In the genomic region with DNA sequence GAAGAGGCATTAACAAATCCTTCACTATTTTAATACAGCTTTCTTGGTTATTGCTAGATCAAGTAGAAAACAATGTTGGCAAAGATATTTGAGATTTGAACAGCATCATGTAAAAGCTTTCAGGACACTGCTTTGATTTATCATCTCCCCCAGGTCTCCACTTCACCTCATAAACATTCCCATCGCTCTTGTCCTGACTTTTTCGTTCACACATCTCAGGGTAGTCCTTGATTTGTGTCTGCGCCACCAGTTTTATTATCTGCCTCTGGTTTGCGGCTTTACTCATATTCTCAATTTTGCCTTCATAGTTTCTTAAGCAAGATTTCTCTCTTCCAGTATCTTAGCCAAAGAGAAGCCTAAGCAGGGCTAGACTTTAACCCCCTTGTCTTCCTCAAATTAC, we compare ENCODE assay signal across 32 cellular contexts.
"Had no signal": no experiment of that assay in that cellular context is flagged by ENCODE, and none has a peak within 500 bp of the region (broad histone marks: within the 10 kb centered on the region; RNA-seq: fewer than 3 reads in every experiment).

No MANE protein-coding gene starts in this region.

- H3K4me3 Mint-ChIP-seq: activated CD4-positive, alpha-beta memory T cell treated with anti-CD3 and anti-CD28 coated beads for 36 hours; activated CD4-positive, alpha-beta T cell treated with anti-CD3 and anti-CD28 coated beads for 36 hours; activated CD4-positive, alpha-beta T cell treated with anti-CD3 and anti-CD28 coated beads, Interleukin-2, amount 10 ng/mL, durations not matched to agents 24 days and 14 days; activated CD8-positive, alpha-beta memory T cell treated with anti-CD3 and anti-CD28 coated beads, Interleukin-2, amount 10 ng/mL, durations not matched to agents 7 days and 5 days; activated CD8-positive, alpha-beta T cell treated with anti-CD3 and anti-CD28 coated beads, Interleukin-2, amount 10 ng/mL, durations not matched to agents 7 days and 5 days; activated naive CD4-positive, alpha-beta T cell treated with anti-CD3 and anti-CD28 coated beads for 36 hours; activated naive CD4-positive, alpha-beta T cell treated with anti-CD3 and anti-CD28 coated beads, Interleukin-2, amount 50 U/mL, for 24 hours; activated naive CD8-positive, alpha-beta T cell treated with anti-CD3 and anti-CD28 coated beads, Interleukin-2, amount 10 ng/mL, durations not matched to agents 7 days and 5 days; activated T-helper 1 cell treated with anti-CD3 and anti-CD28 coated beads, Interleukin-12 subunit alpha, Interleukin-12 subunit beta, Interleukin-2, Interleukin-4 antibody, amounts not matched to agents 30 ng/mL and 10 ng/mL and 1 ng/mL, durations not matched to agents 14 hours and 24 hours and 36 hours; effector memory CD8-positive, alpha-beta T cell; T-helper 17 cell; T-helper 2 cell treated with Interferon-gamma antibody and Interleukin-4, amounts not matched to agents 5 μg/mL and 100 μg/mL, for 36 hours had no signal

- DNase-seq: activated CD4-positive, alpha-beta memory T cell treated with anti-CD3 and anti-CD28 coated beads for 36 hours; activated CD4-positive, alpha-beta T cell treated with anti-CD3 and anti-CD28 coated beads for 36 hours; activated CD4-positive, alpha-beta T cell treated with anti-CD3 and anti-CD28 coated beads, Interleukin-2, amount 10 ng/mL, durations not matched to agents 24 days and 14 days; activated CD4-positive, CD25-positive, alpha-beta regulatory T cell; activated CD4-positive, CD25-positive, alpha-beta regulatory T cell treated with anti-CD3 and anti-CD28 coated beads, Interleukin-2, amount 50 U/mL, for 72 hours; activated CD8-positive, alpha-beta memory T cell treated with anti-CD3 and anti-CD28 coated beads, Interleukin-2, amount 10 ng/mL, durations not matched to agents 7 days and 5 days; activated CD8-positive, alpha-beta memory T cell treated with anti-CD3 and anti-CD28 coated beads, Interleukin-2, amount 50 U/mL, for 4 hours; activated CD8-positive, alpha-beta T cell treated with anti-CD3 and anti-CD28 coated beads, Interleukin-2, amount 10 ng/mL, durations not matched to agents 7 days and 5 days; activated effector memory CD4-positive, alpha-beta T cell treated with anti-CD3 and anti-CD28 coated beads, Interleukin-2, amount 50 U/mL, for 16 hours; activated naive CD4-positive, alpha-beta T cell treated with anti-CD3 and anti-CD28 coated beads for 36 hours; activated naive CD8-positive, alpha-beta T cell treated with anti-CD3 and anti-CD28 coated beads, Interleukin-2, amount 10 ng/mL, durations not matched to agents 7 days and 5 days; activated T-cell treated with anti-CD3 and anti-CD28 coated beads, Interleukin-2, amount 50 U/mL, for 1 hour; activated T-cell treated with anti-CD3 and anti-CD28 coated beads, Interleukin-2, amount 50 U/mL, for 48 hours; amniotic stem cell; anterior cingulate cortex; body of pancreas; caudate nucleus; cortex of kidney; dermis blood vessel endothelial cell; effector CD4-positive, alpha-beta T cell; effector memory CD8-positive, alpha-beta T cell; esophagus squamous epithelium; foreskin melanocyte; heart right ventricle; T-helper 1 cell; T-helper 17 cell had no signal

- H3K27ac ChIP-seq: body of pancreas, epithelial cell of prostate, esophagus squamous epithelium, gastroesophageal sphincter, heart right ventricle had no signal

- H3K27me3 ChIP-seq: body of pancreas, gastroesophageal sphincter, heart right ventricle had no signal

- H3K4me3 ChIP-seq: body of pancreas, esophagus squamous epithelium, gastroesophageal sphincter, heart right ventricle had no signal

- ATAC-seq: activated CD4-positive, alpha-beta T cell treated with anti-CD3 and anti-CD28 coated beads for 36 hours; activated CD8-positive, alpha-beta memory T cell treated with anti-CD3 and anti-CD28 coated beads, Interleukin-2, amount 10 ng/mL, durations not matched to agents 7 days and 5 days; activated CD8-positive, alpha-beta T cell treated with anti-CD3 and anti-CD28 coated beads, Interleukin-2, amount 10 ng/mL, durations not matched to agents 7 days and 5 days; body of pancreas; effector memory CD8-positive, alpha-beta T cell; gastroesophageal sphincter; heart right ventricle; T-helper 17 cell had no signal

- H3K36me3 ChIP-seq: esophagus squamous epithelium, gastroesophageal sphincter, heart right ventricle had no signal

- H3K4me1 ChIP-seq: gastroesophageal sphincter had no signal

- H3K27ac Mint-ChIP-seq: activated CD4-positive, alpha-beta memory T cell treated with anti-CD3 and anti-CD28 coated beads for 36 hours; activated CD4-positive, alpha-beta T cell treated with anti-CD3 and anti-CD28 coated beads for 36 hours; activated CD4-positive, alpha-beta T cell treated with anti-CD3 and anti-CD28 coated beads, Interleukin-2, amount 10 ng/mL, durations not matched to agents 24 days and 14 days; activated CD8-positive, alpha-beta memory T cell treated with anti-CD3 and anti-CD28 coated beads, Interleukin-2, amount 10 ng/mL, durations not matched to agents 7 days and 5 days; activated CD8-positive, alpha-beta T cell treated with anti-CD3 and anti-CD28 coated beads, Interleukin-2, amount 10 ng/mL, durations not matched to agents 7 days and 5 days; activated naive CD4-positive, alpha-beta T cell treated with anti-CD3 and anti-CD28 coated beads for 36 hours; activated naive CD4-positive, alpha-beta T cell treated with anti-CD3 and anti-CD28 coated beads, Interleukin-2, amount 50 U/mL, for 24 hours; activated naive CD8-positive, alpha-beta T cell treated with anti-CD3 and anti-CD28 coated beads, Interleukin-2, amount 10 ng/mL, durations not matched to agents 7 days and 5 days; activated T-helper 1 cell treated with anti-CD3 and anti-CD28 coated beads, Interleukin-12 subunit alpha, Interleukin-12 subunit beta, Interleukin-2, Interleukin-4 antibody, amounts not matched to agents 30 ng/mL and 10 ng/mL and 1 ng/mL, durations not matched to agents 14 hours and 24 hours and 36 hours; activated T-helper 2 cell treated with anti-CD3 and anti-CD28 coated beads, Interferon-gamma antibody, Interleukin-2, Interleukin-4, amounts not matched to agents 10 μg/mL and 5 μg/mL and 100 μg/mL, durations not matched to agents 14 hours and 24 hours and 36 hours; effector memory CD8-positive, alpha-beta T cell; T-helper 17 cell; T-helper 2 cell treated with Interferon-gamma antibody and Interleukin-4, amounts not matched to agents 5 μg/mL and 100 μg/mL, for 36 hours had no signal

- H3K27me3 Mint-ChIP-seq: activated CD4-positive, alpha-beta memory T cell treated with anti-CD3 and anti-CD28 coated beads for 36 hours had no signal

- H3K36me3 Mint-ChIP-seq: activated CD4-positive, alpha-beta memory T cell treated with anti-CD3 and anti-CD28 coated beads for 36 hours; activated CD8-positive, alpha-beta memory T cell treated with anti-CD3 and anti-CD28 coated beads, Interleukin-2, amount 10 ng/mL, durations not matched to agents 7 days and 5 days; activated naive CD4-positive, alpha-beta T cell treated with anti-CD3 and anti-CD28 coated beads, Interleukin-2, amount 50 U/mL, for 24 hours; activated naive CD8-positive, alpha-beta T cell treated with anti-CD3 and anti-CD28 coated beads, Interleukin-2, amount 10 ng/mL, durations not matched to agents 7 days and 5 days had no signal

- H3K9me3 Mint-ChIP-seq: activated CD4-positive, alpha-beta memory T cell treated with anti-CD3 and anti-CD28 coated beads for 36 hours; activated CD4-positive, alpha-beta T cell treated with anti-CD3 and anti-CD28 coated beads, Interleukin-2, amount 10 ng/mL, durations not matched to agents 24 days and 14 days; activated naive CD4-positive, alpha-beta T cell treated with anti-CD3 and anti-CD28 coated beads for 36 hours; activated naive CD4-positive, alpha-beta T cell treated with anti-CD3 and anti-CD28 coated beads, Interleukin-2, amount 50 U/mL, for 24 hours; activated naive CD8-positive, alpha-beta T cell treated with anti-CD3 and anti-CD28 coated beads, Interleukin-2, amount 10 ng/mL, durations not matched to agents 7 days and 5 days; activated T-helper 1 cell treated with anti-CD3 and anti-CD28 coated beads, Interleukin-12 subunit alpha, Interleukin-12 subunit beta, Interleukin-2, Interleukin-4 antibody, amounts not matched to agents 30 ng/mL and 10 ng/mL and 1 ng/mL, durations not matched to agents 14 hours and 24 hours and 36 hours; activated T-helper 2 cell treated with anti-CD3 and anti-CD28 coated beads, Interferon-gamma antibody, Interleukin-2, Interleukin-4, amounts not matched to agents 10 μg/mL and 5 μg/mL and 100 μg/mL, durations not matched to agents 14 hours and 24 hours and 36 hours; effector memory CD8-positive, alpha-beta T cell; T-helper 2 cell treated with Interferon-gamma antibody and Interleukin-4, amounts not matched to agents 5 μg/mL and 100 μg/mL, for 36 hours had no signal

- H3K9me3 ChIP-seq: body of pancreas, esophagus squamous epithelium, gastroesophageal sphincter, heart right ventricle had no signal

- H3K4me1 Mint-ChIP-seq: activated CD4-positive, alpha-beta T cell treated with anti-CD3 and anti-CD28 coated beads for 36 hours; activated CD4-positive, alpha-beta T cell treated with anti-CD3 and anti-CD28 coated beads, Interleukin-2, amount 10 ng/mL, durations not matched to agents 24 days and 14 days; activated CD8-positive, alpha-beta memory T cell treated with anti-CD3 and anti-CD28 coated beads, Interleukin-2, amount 10 ng/mL, durations not matched to agents 7 days and 5 days; activated naive CD4-positive, alpha-beta T cell treated with anti-CD3 and anti-CD28 coated beads, Interleukin-2, amount 50 U/mL, for 24 hours had no signal
